Comparison of ENCODE assay signal across 1 cellular context in genomic region chr10:101694056-101694673, GRCh38.
A peak's percentile ranks its signal among the peaks of the same experiment; 100 is the strongest.
TF ChIP-seq lines count a peak whose summit lies in the region.

No MANE protein-coding gene starts in this region.

TF ChIP-seq in GM12878, 131 proteins besides CTCF, POLR2A, EP300 and RAD21 (continued from another document and continues in another):
- TF ChIP-seq SPI1 (IDR thresholded peaks at IDR 0.05; ENCODE audit: borderline replicate concordance, insufficient read depth, low read depth, low read length): no peak
- TF ChIP-seq, protein P1, sequence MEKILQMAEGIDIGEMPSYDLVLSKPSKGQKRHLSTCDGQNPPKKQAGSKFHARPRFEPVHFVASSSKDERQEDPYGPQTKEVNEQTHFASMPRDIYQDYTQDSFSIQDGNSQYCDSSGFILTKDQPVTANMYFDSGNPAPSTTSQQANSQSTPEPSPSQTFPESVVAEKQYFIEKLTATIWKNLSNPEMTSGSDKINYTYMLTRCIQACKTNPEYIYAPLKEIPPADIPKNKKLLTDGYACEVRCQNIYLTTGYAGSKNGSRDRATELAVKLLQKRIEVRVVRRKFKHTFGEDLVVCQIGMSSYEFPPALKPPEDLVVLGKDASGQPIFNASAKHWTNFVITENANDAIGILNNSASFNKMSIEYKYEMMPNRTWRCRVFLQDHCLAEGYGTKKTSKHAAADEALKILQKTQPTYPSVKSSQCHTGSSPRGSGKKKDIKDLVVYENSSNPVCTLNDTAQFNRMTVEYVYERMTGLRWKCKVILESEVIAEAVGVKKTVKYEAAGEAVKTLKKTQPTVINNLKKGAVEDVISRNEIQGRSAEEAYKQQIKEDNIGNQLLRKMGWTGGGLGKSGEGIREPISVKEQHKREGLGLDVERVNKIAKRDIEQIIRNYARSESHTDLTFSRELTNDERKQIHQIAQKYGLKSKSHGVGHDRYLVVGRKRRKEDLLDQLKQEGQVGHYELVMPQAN (conservative IDR thresholded peaks at IDR 0.05): peak; percentile 67
- TF ChIP-seq BACH1 (IDR thresholded peaks at IDR 0.05; ENCODE audit: borderline replicate concordance): peak; percentile 65
- no peak for TF ChIP-seq PBX3 (IDR thresholded peaks at IDR 0.05; ENCODE audit: insufficient replicate concordance, low read depth, low read length)
- peak; percentile 80 for TF ChIP-seq ZNF687 (IDR thresholded peaks at IDR 0.05)
- no peak for TF ChIP-seq GABPA (IDR thresholded peaks at IDR 0.05; ENCODE audit: low read depth)
- no peak for TF ChIP-seq ASH2L (IDR thresholded peaks at IDR 0.05; ENCODE audit: borderline replicate concordance, low read depth)
- TF ChIP-seq MEF2B (IDR thresholded peaks at IDR 0.05; ENCODE audit: partially characterized antibody, poor library complexity, severe bottlenecking): no peak
- TF ChIP-seq IKZF1 (conservative IDR thresholded peaks at IDR 0.05): no peak; the same call in 1 of the 2 replicates
- TF ChIP-seq NR2C2 (IDR thresholded peaks at IDR 0.05; ENCODE audit: borderline replicate concordance, control insufficient read depth, insufficient read length, low read depth): no peak
- 0 out of 2 replicates have a peak, but pooled peaks have one; percentile 17 for TF ChIP-seq CBFB (IDR thresholded peaks at IDR 0.05; ENCODE audit: low read depth)
- TF ChIP-seq NBN (IDR thresholded peaks at IDR 0.05): peak; percentile 16; the same call in 1 of the 2 replicates
- 0 out of 2 replicates have a peak, but pooled peaks have one; percentile 30 for TF ChIP-seq CHD2 (IDR thresholded peaks at IDR 0.05; ENCODE audit: borderline replicate concordance, low read depth, low read length)
- TF ChIP-seq ELK1 (IDR thresholded peaks at IDR 0.05; ENCODE audit: low read depth, low read length): no peak; the same call in 1 of the 2 replicates
- peak; percentile 90 for TF ChIP-seq NR2F1 (conservative IDR thresholded peaks at IDR 0.05)
- TF ChIP-seq, protein P2, sequence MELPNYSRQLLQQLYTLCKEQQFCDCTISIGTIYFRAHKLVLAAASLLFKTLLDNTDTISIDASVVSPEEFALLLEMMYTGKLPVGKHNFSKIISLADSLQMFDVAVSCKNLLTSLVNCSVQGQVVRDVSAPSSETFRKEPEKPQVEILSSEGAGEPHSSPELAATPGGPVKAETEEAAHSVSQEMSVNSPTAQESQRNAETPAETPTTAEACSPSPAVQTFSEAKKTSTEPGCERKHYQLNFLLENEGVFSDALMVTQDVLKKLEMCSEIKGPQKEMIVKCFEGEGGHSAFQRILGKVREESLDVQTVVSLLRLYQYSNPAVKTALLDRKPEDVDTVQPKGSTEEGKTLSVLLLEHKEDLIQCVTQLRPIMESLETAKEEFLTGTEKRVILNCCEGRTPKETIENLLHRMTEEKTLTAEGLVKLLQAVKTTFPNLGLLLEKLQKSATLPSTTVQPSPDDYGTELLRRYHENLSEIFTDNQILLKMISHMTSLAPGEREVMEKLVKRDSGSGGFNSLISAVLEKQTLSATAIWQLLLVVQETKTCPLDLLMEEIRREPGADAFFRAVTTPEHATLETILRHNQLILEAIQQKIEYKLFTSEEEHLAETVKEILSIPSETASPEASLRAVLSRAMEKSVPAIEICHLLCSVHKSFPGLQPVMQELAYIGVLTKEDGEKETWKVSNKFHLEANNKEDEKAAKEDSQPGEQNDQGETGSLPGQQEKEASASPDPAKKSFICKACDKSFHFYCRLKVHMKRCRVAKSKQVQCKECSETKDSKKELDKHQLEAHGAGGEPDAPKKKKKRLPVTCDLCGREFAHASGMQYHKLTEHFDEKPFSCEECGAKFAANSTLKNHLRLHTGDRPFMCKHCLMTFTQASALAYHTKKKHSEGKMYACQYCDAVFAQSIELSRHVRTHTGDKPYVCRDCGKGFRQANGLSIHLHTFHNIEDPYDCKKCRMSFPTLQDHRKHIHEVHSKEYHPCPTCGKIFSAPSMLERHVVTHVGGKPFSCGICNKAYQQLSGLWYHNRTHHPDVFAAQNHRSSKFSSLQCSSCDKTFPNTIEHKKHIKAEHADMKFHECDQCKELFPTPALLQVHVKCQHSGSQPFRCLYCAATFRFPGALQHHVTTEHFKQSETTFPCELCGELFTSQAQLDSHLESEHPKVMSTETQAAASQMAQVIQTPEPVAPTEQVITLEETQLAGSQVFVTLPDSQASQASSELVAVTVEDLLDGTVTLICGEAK (IDR thresholded peaks at IDR 0.05; ENCODE audit: borderline replicate concordance): no peak
- TF ChIP-seq GATAD2B (conservative IDR thresholded peaks at IDR 0.05; ENCODE audit: low read depth): peak; percentile 91
- TF ChIP-seq, protein P3, sequence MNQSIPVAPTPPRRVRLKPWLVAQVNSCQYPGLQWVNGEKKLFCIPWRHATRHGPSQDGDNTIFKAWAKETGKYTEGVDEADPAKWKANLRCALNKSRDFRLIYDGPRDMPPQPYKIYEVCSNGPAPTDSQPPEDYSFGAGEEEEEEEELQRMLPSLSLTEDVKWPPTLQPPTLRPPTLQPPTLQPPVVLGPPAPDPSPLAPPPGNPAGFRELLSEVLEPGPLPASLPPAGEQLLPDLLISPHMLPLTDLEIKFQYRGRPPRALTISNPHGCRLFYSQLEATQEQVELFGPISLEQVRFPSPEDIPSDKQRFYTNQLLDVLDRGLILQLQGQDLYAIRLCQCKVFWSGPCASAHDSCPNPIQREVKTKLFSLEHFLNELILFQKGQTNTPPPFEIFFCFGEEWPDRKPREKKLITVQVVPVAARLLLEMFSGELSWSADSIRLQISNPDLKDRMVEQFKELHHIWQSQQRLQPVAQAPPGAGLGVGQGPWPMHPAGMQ (IDR thresholded peaks at IDR 0.05; ENCODE audit: borderline replicate concordance): no peak
- peak; percentile 48; the same call in 1 of the 2 replicates for TF ChIP-seq ZNF24 (IDR thresholded peaks at IDR 0.05)
- TF ChIP-seq SRF (IDR thresholded peaks at IDR 0.05; ENCODE audit: low read depth in 2 of 2, low read length in 2 of 2): no peak
- no peak for TF ChIP-seq SUZ12 (IDR thresholded peaks at IDR 0.05; ENCODE audit: unreplicated experiment)
- TF ChIP-seq, protein P4, sequence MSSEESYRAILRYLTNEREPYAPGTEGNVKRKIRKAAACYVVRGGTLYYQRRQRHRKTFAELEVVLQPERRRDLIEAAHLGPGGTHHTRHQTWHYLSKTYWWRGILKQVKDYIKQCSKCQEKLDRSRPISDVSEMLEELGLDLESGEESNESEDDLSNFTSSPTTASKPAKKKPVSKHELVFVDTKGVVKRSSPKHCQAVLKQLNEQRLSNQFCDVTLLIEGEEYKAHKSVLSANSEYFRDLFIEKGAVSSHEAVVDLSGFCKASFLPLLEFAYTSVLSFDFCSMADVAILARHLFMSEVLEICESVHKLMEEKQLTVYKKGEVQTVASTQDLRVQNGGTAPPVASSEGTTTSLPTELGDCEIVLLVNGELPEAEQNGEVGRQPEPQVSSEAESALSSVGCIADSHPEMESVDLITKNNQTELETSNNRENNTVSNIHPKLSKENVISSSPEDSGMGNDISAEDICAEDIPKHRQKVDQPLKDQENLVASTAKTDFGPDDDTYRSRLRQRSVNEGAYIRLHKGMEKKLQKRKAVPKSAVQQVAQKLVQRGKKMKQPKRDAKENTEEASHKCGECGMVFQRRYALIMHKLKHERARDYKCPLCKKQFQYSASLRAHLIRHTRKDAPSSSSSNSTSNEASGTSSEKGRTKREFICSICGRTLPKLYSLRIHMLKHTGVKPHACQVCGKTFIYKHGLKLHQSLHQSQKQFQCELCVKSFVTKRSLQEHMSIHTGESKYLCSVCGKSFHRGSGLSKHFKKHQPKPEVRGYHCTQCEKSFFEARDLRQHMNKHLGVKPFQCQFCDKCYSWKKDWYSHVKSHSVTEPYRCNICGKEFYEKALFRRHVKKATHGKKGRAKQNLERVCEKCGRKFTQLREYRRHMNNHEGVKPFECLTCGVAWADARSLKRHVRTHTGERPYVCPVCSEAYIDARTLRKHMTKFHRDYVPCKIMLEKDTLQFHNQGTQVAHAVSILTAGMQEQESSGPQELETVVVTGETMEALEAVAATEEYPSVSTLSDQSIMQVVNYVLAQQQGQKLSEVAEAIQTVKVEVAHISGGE (CRISPR knock-in tag; IDR thresholded peaks at IDR 0.05): peak; percentile 37; the same call in 1 of the 2 replicates
- 0 out of 2 replicates have a peak, but pooled peaks have one; percentile 53 for TF ChIP-seq CHD1 (IDR thresholded peaks at IDR 0.05; ENCODE audit: low read depth, low read length)
- no peak for TF ChIP-seq SIN3A (IDR thresholded peaks at IDR 0.05; ENCODE audit: low read depth, low read length)
- TF ChIP-seq ZNF217 (IDR thresholded peaks at IDR 0.05): no peak
- TF ChIP-seq NFIC (IDR thresholded peaks at IDR 0.05; ENCODE audit: low read depth, low read length): no peak
- TF ChIP-seq RUNX3 (IDR thresholded peaks at IDR 0.05; ENCODE audit: low read length): peak; percentile 15; the same call in 1 of the 2 replicates
- TF ChIP-seq MYB (IDR thresholded peaks at IDR 0.05; ENCODE audit: borderline replicate concordance, low read depth, low read length): no peak
- TF ChIP-seq IKZF2 (IDR thresholded peaks at IDR 0.05): no peak; a peak in 1 of 4 replicates
- no peak for TF ChIP-seq ZNF592 (IDR thresholded peaks at IDR 0.05)
- peak; percentile 77; the same call in 1 of the 2 replicates for TF ChIP-seq YY1 (IDR thresholded peaks at IDR 0.05; ENCODE audit: low read depth, low read length)
- TF ChIP-seq HDAC2 (IDR thresholded peaks at IDR 0.05): no peak
- no peak; the same call in 1 of the 2 replicates for TF ChIP-seq ZNF207 (IDR thresholded peaks at IDR 0.05; ENCODE audit: borderline replicate concordance)
- TF ChIP-seq DPF2 (IDR thresholded peaks at IDR 0.05): peak; percentile 42; the same call in 1 of the 2 replicates
